ENCODE assay signal across 6 cellular contexts in the genomic region with DNA sequence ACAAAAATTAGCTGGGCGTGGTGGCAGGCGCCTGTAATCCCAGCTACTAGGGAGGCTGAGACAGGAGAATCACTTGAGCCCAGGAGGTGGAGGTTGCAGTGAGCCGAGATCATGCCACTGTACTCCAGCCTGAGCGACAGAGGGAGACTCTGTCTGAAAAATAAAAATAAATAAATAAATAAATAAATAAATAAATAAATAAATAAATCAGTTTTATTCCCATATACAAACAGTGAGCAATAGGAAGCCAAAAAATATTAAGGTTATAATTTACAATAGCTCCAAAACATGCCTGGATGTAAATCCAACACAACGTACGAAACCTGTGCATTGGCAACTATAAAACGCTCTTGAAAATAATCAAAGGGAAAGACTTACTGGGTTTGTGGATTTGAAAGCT. TPM values are rescaled to one million over a fixed set of nuclear protein-coding genes. Genes with fewer than 3 reads are reported as not detected.
"Had no signal": no experiment of that assay in that cellular context is flagged by ENCODE, and none has a peak within 500 bp of the region (broad histone marks: within the 10 kb centered on the region; RNA-seq: fewer than 3 reads in every experiment).

No MANE protein-coding gene starts in this region.

RNA-seq across cellular contexts. Expression of a gene that starts 30.8 kb away (rescaled TPM):
- total RNA-seq: activated CD4-positive, alpha-beta memory T cell treated with anti-CD3 and anti-CD28 coated beads, Interleukin-2, amount 10 ng/mL, durations not matched to agents 7 days and 5 days; activated CD4-positive, alpha-beta T cell treated with anti-CD3 and anti-CD28 coated beads, Interleukin-2, amount 10 ng/mL, durations not matched to agents 7 days and 5 days; activated CD8-positive, alpha-beta T cell treated with anti-CD3 and anti-CD28 coated beads, Interleukin-2, amount 10 ng/mL, durations not matched to agents 7 days and 5 days; T-helper 1 cell treated with Interleukin-12 subunit alpha and Interleukin-12 subunit beta and Interleukin-4 antibody, amounts not matched to agents 30 ng/mL and 1 ng/mL, for 36 hours; T-helper 17 cell; T-helper 2 cell treated with Interferon-gamma antibody and Interleukin-4, amounts not matched to agents 100 ng/mL and 5 ng/mL, for 36 hours had no signal
